Comparison of ENCODE assay signal across 9 cellular contexts in genomic region chr6:111011360-111012142, GRCh38. TPM values are rescaled to one million over a fixed set of nuclear protein-coding genes. Genes with fewer than 3 reads are reported as not detected.
DNase-seq lines count a peak whose midpoint lies in the region; ATAC-seq, FAIRE-seq and TF ChIP-seq lines count a peak whose summit lies in the region.
"Had no signal": no experiment of that assay in that cellular context is flagged by ENCODE, and none has a peak within 500 bp of the region (broad histone marks: within the 10 kb centered on the region; RNA-seq: fewer than 3 reads in every experiment).

No MANE protein-coding gene starts in this region.

- H3K36me3 ChIP-seq in hepatocyte (replicated peaks; ENCODE audit: insufficient read depth, low read depth), result no peaks in the 10 kb centered on the region

- H3K4me2 ChIP-seq in hepatocyte, result no peak overlapping the region

- no peaks in the 10 kb centered on the region for H3K9me3 Mint-ChIP-seq in CD4-positive, alpha-beta T cell

- 82% methylated on average over 2 of the region's 2 CpGs for WGBS in hepatocyte (ENCODE audit: low lambda C conversion rate, missing lambda C conversion rate)

- H3K79me2 ChIP-seq in hepatocyte, result no peaks in the 10 kb centered on the region

- no peak overlapping the region for H3K4me3 ChIP-seq in astrocyte of the spinal cord (ENCODE audit: low read depth, low read length)
- no peak overlapping the region for H3K4me3 ChIP-seq in hepatocyte
- H3K4me3 ChIP-seq: SJSA1 had no signal

- H3K27me3 Mint-ChIP-seq in CD4-positive, alpha-beta T cell, result no peaks in the 10 kb centered on the region

- intact Hi-C loops in CD4-positive, alpha-beta T cell (cut with DNase I, micrococcal nuclease), result loop anchor here (1.0 to 10.0 kb wide), 5 partner anchors 45 to 1152 kb away; no protein-coding TSS in a partner anchor

- H3K36me3 Mint-ChIP-seq in CD4-positive, alpha-beta T cell (ENCODE audit: low read depth), result peaks cover 75% of the 10 kb centered on the region

- H3K9me2 ChIP-seq in hepatocyte (replicated peaks; ENCODE audit: insufficient read depth), result no peaks in the 10 kb centered on the region

- ATAC-seq in CD4-positive, alpha-beta T cell (ENCODE audit: poor library complexity), result peak; percentile 82
- no peak for ATAC-seq in HG02798 (IDR thresholded peaks at IDR 0.05; ENCODE audit: poor library complexity, unreplicated experiment)

- POLR2A ChIA-PET in CD4-positive, alpha-beta T cell (lab: Charles Lee), result no interaction called here

- no peak overlapping the region for H3K27ac Mint-ChIP-seq in CD4-positive, alpha-beta T cell

- in situ Hi-C loops in astrocyte of the spinal cord (cut with HindIII; ENCODE audit: low sequenced_read_pairs), result no loop called here

- no peaks in the 10 kb centered on the region for H4K20me1 ChIP-seq in hepatocyte (ENCODE audit: insufficient read depth, poor library complexity, severe bottlenecking)

- no peaks in the 10 kb centered on the region for H3K9me3 ChIP-seq in CD4-positive, alpha-beta T cell (ENCODE audit: control insufficient read depth, low read length)
- H3K9me3 ChIP-seq in hepatocyte (ENCODE audit: low read depth), result no peaks in the 10 kb centered on the region
- H3K9me3 ChIP-seq: SJSA1 had no signal

- H3K4me1 Mint-ChIP-seq in CD4-positive, alpha-beta T cell (ENCODE audit: low read depth), result peaks cover 5% of the 10 kb centered on the region

- H3K27ac ChIP-seq in CD4-positive, alpha-beta T cell (ENCODE audit: low read depth, low read length), result no peak overlapping the region
- H3K27ac ChIP-seq in hepatocyte, result no peak overlapping the region
- H3K27ac ChIP-seq: SJSA1 had no signal

- CTCF ChIA-PET in CD4-positive, alpha-beta T cell (lab: Charles Lee), result interaction anchor here (0.7 to 1.9 kb wide), 8 partner anchors 10 to 1151 kb away, joined by 3 to 6 read pairs (median 3); a partner anchor contains a TSS

- FAIRE-seq in GM19239 (lab: Jason Lieb, UNC), result peak; percentile 83

- no peak overlapping the region for H2AFZ ChIP-seq in hepatocyte

- peak in 1 of 10 experiments; percentile 3 for DNase-seq in CD4-positive, alpha-beta T cell
- DNase-seq in GM19239 (ENCODE audit: insufficient read length, low spot score), result peak; percentile 52
- peak; percentile 35 for DNase-seq in NCI-H2171 (lab: John Stamatoyannopoulos, UW)
- DNase-seq in astrocyte of the spinal cord (ENCODE audit: low read depth, low spot score), result peak; percentile 51
- DNase-seq in hepatocyte (ENCODE audit: low spot score), result peak; percentile 60
- DNase-seq in superior temporal gyrus (ENCODE audit: extremely low spot score), result peak; percentile 75
- DNase-seq in activated CD4-positive, alpha-beta T cell treated with anti-CD3 and anti-CD28 coated beads for 4 hours, result no peak

- H3K4me1 ChIP-seq in hepatocyte (ENCODE audit: insufficient read depth), result no peaks in the 10 kb centered on the region
- H3K4me1 ChIP-seq: SJSA1 had no signal

- no peak overlapping the region for H3K4me3 Mint-ChIP-seq in CD4-positive, alpha-beta T cell

- H3K27me3 ChIP-seq in CD4-positive, alpha-beta T cell (ENCODE audit: control insufficient read depth, insufficient read depth, low read length), result no peaks in the 10 kb centered on the region
- no peaks in the 10 kb centered on the region for H3K27me3 ChIP-seq in hepatocyte
- H3K27me3 ChIP-seq: SJSA1 had no signal

- peak; percentile 78 for TF ChIP-seq CTCF in CD4-positive, alpha-beta T cell (IDR thresholded peaks at IDR 0.05)
- TF ChIP-seq CTCF in astrocyte of the spinal cord (IDR thresholded peaks at IDR 0.05; ENCODE audit: low read depth, low read length) (peak; percentile 58), hepatocyte (IDR thresholded peaks at IDR 0.05; ENCODE audit: poor library complexity) (peak; percentile 84)

RNA-seq across cellular contexts. Expression of gene RPF2, which starts 29.7 kb away (rescaled TPM):
- 1 to 10 TPM; 7.4 to 9.0 TPM for total RNA-seq in CD4-positive, alpha-beta T cell
- 30.1 and 34.7 TPM in 2 replicates for total RNA-seq in hepatocyte
- polyA plus RNA-seq in hepatocyte, result 20.3 and 23.7 TPM in 2 replicates

RNA-seq across cellular contexts. Expression of gene GTF3C6, which starts 53.0 kb away (rescaled TPM):
- total RNA-seq in CD4-positive, alpha-beta T cell, result 10 to 100 TPM; 17.9 to 19.2 TPM
- total RNA-seq in hepatocyte, result 63.1 and 70.8 TPM in 2 replicates
- 106 and 113 TPM in 2 replicates for polyA plus RNA-seq in hepatocyte

Comparison
In these comparisons a context has a peak if more than half of its experiments do, and no peak if none do; other contexts are left out.
1. DNase-seq: peak in GM19239 (single experiment), NCI-H2171 (single experiment), astrocyte of the spinal cord (single experiment), hepatocyte (single experiment) and superior temporal gyrus (single experiment); none in activated CD4-positive, alpha-beta T cell treated with anti-CD3 and anti-CD28 coated beads for 4 hours (0 of 2).
2. Peak in every context shown above with its lines, with median percentiles within 50 percentile points of each other: CTCF ChIP-seq.